Comparison of ENCODE assay signal across 1 cellular context in the genomic region with DNA sequence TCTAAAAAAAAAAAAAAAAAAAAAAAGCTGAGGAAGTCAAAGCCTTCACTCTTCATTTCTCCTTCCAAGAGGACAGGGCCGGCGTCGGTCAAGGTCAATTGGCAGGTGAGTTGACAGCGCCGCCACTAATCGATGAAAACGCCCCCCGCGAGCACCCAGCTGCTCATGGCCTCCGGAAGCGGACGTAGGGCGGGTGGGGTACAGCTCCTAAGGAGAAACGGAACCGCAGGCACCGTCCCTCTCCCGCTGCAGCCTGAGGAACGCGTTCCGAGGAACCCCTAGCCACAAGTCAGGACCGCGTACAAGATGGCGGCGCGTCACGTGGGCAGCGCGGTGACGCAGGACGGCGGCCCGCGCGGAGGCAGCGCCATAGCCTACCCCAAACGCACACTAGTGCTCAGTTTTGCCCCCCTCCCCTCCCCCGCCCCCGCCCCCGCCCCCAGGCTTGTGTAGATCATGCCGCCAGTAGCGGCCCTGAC.
A peak's percentile ranks its signal among the peaks of the same experiment; 100 is the strongest.
TF ChIP-seq lines count a peak whose summit lies in the region.

A gene (plus strand): TSS at position 465 of the 479 bp plus-strand sequence. CDS start 16,045 bp downstream, outside the sequence.

TF ChIP-seq in HepG2, 621 proteins besides CTCF, POLR2A, EP300 and RAD21 (continued from another document and continues in another):
- TF ChIP-seq, protein P1, sequence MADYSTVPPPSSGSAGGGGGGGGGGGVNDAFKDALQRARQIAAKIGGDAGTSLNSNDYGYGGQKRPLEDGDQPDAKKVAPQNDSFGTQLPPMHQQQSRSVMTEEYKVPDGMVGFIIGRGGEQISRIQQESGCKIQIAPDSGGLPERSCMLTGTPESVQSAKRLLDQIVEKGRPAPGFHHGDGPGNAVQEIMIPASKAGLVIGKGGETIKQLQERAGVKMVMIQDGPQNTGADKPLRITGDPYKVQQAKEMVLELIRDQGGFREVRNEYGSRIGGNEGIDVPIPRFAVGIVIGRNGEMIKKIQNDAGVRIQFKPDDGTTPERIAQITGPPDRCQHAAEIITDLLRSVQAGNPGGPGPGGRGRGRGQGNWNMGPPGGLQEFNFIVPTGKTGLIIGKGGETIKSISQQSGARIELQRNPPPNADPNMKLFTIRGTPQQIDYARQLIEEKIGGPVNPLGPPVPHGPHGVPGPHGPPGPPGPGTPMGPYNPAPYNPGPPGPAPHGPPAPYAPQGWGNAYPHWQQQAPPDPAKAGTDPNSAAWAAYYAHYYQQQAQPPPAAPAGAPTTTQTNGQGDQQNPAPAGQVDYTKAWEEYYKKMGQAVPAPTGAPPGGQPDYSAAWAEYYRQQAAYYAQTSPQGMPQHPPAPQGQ (CRISPR knock-in tag; IDR thresholded peaks at IDR 0.05; ENCODE audit: borderline replicate concordance): 0 out of 2 replicates have a peak, but pooled peaks have one; percentile 38
- TF ChIP-seq TBX2 (CRISPR knock-in tag; IDR thresholded peaks at IDR 0.05; ENCODE audit: borderline replicate concordance): peak; percentile 53; the same call in 1 of the 2 replicates
- TF ChIP-seq ZNF816 (CRISPR knock-in tag; IDR thresholded peaks at IDR 0.05; ENCODE audit: borderline replicate concordance): 0 out of 2 replicates have a peak, but pooled peaks have one; percentile 2
- TF ChIP-seq PCBP2 (optimal IDR thresholded peaks at IDR 0.05; ENCODE audit: low read depth, low read length, poor library complexity, severe bottlenecking): no peak
- no peak for TF ChIP-seq ZNF253 (CRISPR knock-in tag; IDR thresholded peaks at IDR 0.05; ENCODE audit: borderline replicate concordance)
- TF ChIP-seq ZNF562 (CRISPR knock-in tag; IDR thresholded peaks at IDR 0.05; ENCODE audit: borderline replicate concordance): no peak
- TF ChIP-seq, protein P2, sequence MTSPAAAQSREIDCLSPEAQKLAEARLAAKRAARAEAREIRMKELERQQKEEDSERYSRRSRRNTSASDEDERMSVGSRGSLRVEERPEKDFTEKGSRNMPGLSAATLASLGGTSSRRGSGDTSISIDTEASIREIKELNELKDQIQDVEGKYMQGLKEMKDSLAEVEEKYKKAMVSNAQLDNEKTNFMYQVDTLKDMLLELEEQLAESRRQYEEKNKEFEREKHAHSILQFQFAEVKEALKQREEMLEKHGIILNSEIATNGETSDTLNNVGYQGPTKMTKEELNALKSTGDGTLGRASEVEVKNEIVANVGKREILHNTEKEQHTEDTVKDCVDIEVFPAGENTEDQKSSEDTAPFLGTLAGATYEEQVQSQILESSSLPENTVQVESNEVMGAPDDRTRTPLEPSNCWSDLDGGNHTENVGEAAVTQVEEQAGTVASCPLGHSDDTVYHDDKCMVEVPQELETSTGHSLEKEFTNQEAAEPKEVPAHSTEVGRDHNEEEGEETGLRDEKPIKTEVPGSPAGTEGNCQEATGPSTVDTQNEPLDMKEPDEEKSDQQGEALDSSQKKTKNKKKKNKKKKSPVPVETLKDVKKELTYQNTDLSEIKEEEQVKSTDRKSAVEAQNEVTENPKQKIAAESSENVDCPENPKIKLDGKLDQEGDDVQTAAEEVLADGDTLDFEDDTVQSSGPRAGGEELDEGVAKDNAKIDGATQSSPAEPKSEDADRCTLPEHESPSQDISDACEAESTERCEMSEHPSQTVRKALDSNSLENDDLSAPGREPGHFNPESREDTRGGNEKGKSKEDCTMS (CRISPR knock-in tag; conservative IDR thresholded peaks at IDR 0.05): no peak
- TF ChIP-seq ARHGAP35 (CRISPR knock-in tag; IDR thresholded peaks at IDR 0.05; ENCODE audit: borderline replicate concordance): no peak
- TF ChIP-seq ATM (IDR thresholded peaks at IDR 0.05; ENCODE audit: borderline replicate concordance): no peak
- no peak for TF ChIP-seq PAF1 (CRISPR knock-in tag; IDR thresholded peaks at IDR 0.05)
- TF ChIP-seq KDM1A (CRISPR knock-in tag; IDR thresholded peaks at IDR 0.05): no peak
- TF ChIP-seq, protein P3, sequence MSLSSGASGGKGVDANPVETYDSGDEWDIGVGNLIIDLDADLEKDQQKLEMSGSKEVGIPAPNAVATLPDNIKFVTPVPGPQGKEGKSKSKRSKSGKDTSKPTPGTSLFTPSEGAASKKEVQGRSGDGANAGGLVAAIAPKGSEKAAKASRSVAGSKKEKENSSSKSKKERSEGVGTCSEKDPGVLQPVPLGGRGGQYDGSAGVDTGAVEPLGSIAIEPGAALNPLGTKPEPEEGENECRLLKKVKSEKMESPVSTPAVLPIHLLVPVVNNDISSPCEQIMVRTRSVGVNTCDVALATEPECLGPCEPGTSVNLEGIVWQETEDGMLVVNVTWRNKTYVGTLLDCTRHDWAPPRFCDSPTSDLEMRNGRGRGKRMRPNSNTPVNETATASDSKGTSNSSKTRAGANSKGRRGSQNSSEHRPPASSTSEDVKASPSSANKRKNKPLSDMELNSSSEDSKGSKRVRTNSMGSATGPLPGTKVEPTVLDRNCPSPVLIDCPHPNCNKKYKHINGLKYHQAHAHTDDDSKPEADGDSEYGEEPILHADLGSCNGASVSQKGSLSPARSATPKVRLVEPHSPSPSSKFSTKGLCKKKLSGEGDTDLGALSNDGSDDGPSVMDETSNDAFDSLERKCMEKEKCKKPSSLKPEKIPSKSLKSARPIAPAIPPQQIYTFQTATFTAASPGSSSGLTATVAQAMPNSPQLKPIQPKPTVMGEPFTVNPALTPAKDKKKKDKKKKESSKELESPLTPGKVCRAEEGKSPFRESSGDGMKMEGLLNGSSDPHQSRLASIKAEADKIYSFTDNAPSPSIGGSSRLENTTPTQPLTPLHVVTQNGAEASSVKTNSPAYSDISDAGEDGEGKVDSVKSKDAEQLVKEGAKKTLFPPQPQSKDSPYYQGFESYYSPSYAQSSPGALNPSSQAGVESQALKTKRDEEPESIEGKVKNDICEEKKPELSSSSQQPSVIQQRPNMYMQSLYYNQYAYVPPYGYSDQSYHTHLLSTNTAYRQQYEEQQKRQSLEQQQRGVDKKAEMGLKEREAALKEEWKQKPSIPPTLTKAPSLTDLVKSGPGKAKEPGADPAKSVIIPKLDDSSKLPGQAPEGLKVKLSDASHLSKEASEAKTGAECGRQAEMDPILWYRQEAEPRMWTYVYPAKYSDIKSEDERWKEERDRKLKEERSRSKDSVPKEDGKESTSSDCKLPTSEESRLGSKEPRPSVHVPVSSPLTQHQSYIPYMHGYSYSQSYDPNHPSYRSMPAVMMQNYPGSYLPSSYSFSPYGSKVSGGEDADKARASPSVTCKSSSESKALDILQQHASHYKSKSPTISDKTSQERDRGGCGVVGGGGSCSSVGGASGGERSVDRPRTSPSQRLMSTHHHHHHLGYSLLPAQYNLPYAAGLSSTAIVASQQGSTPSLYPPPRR (CRISPR knock-in tag; IDR thresholded peaks at IDR 0.05; ENCODE audit: borderline replicate concordance): peak; percentile 68; the same call in 1 of the 2 replicates
- 0 out of 2 replicates have a peak, but pooled peaks have one; percentile 12 for TF ChIP-seq ZNF451 (CRISPR knock-in tag; IDR thresholded peaks at IDR 0.05)
- no peak for TF ChIP-seq NCOA1 (CRISPR knock-in tag; IDR thresholded peaks at IDR 0.05)
- TF ChIP-seq NFIB (CRISPR knock-in tag; IDR thresholded peaks at IDR 0.05; ENCODE audit: borderline replicate concordance): no peak
- no peak for TF ChIP-seq MEIS2 (CRISPR knock-in tag; IDR thresholded peaks at IDR 0.05)
- peak; percentile 82; the same call in 1 of the 2 replicates for TF ChIP-seq ZBTB7B (CRISPR knock-in tag; IDR thresholded peaks at IDR 0.05)
- TF ChIP-seq CCAR2 (optimal IDR thresholded peaks at IDR 0.05; ENCODE audit: low read depth, low read length): no peak
- TF ChIP-seq, protein P4, sequence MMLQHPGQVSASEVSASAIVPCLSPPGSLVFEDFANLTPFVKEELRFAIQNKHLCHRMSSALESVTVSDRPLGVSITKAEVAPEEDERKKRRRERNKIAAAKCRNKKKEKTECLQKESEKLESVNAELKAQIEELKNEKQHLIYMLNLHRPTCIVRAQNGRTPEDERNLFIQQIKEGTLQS (CRISPR knock-in tag; IDR thresholded peaks at IDR 0.05): no peak
- TF ChIP-seq ZFP82 (CRISPR knock-in tag; IDR thresholded peaks at IDR 0.05; ENCODE audit: borderline replicate concordance): no peak
- TF ChIP-seq, protein P5, sequence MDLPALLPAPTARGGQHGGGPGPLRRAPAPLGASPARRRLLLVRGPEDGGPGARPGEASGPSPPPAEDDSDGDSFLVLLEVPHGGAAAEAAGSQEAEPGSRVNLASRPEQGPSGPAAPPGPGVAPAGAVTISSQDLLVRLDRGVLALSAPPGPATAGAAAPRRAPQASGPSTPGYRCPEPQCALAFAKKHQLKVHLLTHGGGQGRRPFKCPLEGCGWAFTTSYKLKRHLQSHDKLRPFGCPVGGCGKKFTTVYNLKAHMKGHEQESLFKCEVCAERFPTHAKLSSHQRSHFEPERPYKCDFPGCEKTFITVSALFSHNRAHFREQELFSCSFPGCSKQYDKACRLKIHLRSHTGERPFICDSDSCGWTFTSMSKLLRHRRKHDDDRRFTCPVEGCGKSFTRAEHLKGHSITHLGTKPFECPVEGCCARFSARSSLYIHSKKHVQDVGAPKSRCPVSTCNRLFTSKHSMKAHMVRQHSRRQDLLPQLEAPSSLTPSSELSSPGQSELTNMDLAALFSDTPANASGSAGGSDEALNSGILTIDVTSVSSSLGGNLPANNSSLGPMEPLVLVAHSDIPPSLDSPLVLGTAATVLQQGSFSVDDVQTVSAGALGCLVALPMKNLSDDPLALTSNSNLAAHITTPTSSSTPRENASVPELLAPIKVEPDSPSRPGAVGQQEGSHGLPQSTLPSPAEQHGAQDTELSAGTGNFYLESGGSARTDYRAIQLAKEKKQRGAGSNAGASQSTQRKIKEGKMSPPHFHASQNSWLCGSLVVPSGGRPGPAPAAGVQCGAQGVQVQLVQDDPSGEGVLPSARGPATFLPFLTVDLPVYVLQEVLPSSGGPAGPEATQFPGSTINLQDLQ (CRISPR knock-in tag; IDR thresholded peaks at IDR 0.05): peak; percentile 50; the same call in 1 of the 2 replicates
- TF ChIP-seq HNRNPH1 (optimal IDR thresholded peaks at IDR 0.05; ENCODE audit: low read depth, low read length): no peak
- TF ChIP-seq, protein P6, sequence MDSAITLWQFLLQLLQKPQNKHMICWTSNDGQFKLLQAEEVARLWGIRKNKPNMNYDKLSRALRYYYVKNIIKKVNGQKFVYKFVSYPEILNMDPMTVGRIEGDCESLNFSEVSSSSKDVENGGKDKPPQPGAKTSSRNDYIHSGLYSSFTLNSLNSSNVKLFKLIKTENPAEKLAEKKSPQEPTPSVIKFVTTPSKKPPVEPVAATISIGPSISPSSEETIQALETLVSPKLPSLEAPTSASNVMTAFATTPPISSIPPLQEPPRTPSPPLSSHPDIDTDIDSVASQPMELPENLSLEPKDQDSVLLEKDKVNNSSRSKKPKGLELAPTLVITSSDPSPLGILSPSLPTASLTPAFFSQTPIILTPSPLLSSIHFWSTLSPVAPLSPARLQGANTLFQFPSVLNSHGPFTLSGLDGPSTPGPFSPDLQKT (CRISPR knock-in tag; IDR thresholded peaks at IDR 0.05; ENCODE audit: borderline replicate concordance): no peak
- TF ChIP-seq NCOA2 (CRISPR knock-in tag; IDR thresholded peaks at IDR 0.05): peak; percentile 52
- TF ChIP-seq KMT2B (CRISPR knock-in tag; IDR thresholded peaks at IDR 0.05): peak; percentile 87
- TF ChIP-seq, protein P7, sequence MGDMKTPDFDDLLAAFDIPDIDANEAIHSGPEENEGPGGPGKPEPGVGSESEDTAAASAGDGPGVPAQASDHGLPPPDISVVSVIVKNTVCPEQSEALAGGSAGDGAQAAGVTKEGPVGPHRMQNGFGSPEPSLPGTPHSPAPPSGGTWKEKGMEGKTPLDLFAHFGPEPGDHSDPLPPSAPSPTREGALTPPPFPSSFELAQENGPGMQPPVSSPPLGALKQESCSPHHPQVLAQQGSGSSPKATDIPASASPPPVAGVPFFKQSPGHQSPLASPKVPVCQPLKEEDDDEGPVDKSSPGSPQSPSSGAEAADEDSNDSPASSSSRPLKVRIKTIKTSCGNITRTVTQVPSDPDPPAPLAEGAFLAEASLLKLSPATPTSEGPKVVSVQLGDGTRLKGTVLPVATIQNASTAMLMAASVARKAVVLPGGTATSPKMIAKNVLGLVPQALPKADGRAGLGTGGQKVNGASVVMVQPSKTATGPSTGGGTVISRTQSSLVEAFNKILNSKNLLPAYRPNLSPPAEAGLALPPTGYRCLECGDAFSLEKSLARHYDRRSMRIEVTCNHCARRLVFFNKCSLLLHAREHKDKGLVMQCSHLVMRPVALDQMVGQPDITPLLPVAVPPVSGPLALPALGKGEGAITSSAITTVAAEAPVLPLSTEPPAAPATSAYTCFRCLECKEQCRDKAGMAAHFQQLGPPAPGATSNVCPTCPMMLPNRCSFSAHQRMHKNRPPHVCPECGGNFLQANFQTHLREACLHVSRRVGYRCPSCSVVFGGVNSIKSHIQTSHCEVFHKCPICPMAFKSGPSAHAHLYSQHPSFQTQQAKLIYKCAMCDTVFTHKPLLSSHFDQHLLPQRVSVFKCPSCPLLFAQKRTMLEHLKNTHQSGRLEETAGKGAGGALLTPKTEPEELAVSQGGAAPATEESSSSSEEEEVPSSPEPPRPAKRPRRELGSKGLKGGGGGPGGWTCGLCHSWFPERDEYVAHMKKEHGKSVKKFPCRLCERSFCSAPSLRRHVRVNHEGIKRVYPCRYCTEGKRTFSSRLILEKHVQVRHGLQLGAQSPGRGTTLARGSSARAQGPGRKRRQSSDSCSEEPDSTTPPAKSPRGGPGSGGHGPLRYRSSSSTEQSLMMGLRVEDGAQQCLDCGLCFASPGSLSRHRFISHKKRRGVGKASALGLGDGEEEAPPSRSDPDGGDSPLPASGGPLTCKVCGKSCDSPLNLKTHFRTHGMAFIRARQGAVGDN (CRISPR knock-in tag; IDR thresholded peaks at IDR 0.05): peak; percentile 81
- TF ChIP-seq HOXA5 (CRISPR knock-in tag; IDR thresholded peaks at IDR 0.05): 0 out of 2 replicates have a peak, but pooled peaks have one; percentile 30
- TF ChIP-seq, protein P8, sequence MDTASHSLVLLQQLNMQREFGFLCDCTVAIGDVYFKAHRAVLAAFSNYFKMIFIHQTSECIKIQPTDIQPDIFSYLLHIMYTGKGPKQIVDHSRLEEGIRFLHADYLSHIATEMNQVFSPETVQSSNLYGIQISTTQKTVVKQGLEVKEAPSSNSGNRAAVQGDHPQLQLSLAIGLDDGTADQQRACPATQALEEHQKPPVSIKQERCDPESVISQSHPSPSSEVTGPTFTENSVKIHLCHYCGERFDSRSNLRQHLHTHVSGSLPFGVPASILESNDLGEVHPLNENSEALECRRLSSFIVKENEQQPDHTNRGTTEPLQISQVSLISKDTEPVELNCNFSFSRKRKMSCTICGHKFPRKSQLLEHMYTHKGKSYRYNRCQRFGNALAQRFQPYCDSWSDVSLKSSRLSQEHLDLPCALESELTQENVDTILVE (CRISPR knock-in tag; IDR thresholded peaks at IDR 0.05): peak; percentile 90
- peak; percentile 22; the same call in 1 of the 2 replicates for TF ChIP-seq ZFY (CRISPR knock-in tag; IDR thresholded peaks at IDR 0.05)
- no peak for TF ChIP-seq DNMT1 (CRISPR knock-in tag; IDR thresholded peaks at IDR 0.05)
- 0 out of 2 replicates have a peak, but pooled peaks have one; percentile 19 for TF ChIP-seq ZC3H13 (CRISPR knock-in tag; IDR thresholded peaks at IDR 0.05)
- TF ChIP-seq RBAK (CRISPR knock-in tag; IDR thresholded peaks at IDR 0.05): no peak
- TF ChIP-seq, protein P9, sequence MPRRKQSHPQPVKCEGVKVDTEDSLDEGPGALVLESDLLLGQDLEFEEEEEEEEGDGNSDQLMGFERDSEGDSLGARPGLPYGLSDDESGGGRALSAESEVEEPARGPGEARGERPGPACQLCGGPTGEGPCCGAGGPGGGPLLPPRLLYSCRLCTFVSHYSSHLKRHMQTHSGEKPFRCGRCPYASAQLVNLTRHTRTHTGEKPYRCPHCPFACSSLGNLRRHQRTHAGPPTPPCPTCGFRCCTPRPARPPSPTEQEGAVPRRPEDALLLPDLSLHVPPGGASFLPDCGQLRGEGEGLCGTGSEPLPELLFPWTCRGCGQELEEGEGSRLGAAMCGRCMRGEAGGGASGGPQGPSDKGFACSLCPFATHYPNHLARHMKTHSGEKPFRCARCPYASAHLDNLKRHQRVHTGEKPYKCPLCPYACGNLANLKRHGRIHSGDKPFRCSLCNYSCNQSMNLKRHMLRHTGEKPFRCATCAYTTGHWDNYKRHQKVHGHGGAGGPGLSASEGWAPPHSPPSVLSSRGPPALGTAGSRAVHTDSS (CRISPR knock-in tag; conservative IDR thresholded peaks at IDR 0.05): no peak
- no peak for TF ChIP-seq ZNF333 (CRISPR knock-in tag; IDR thresholded peaks at IDR 0.05; ENCODE audit: borderline replicate concordance)
- TF ChIP-seq MBNL3 (CRISPR knock-in tag; conservative IDR thresholded peaks at IDR 0.05): no peak
